ENCODE assay signal across 1 cellular context in the genomic region with DNA sequence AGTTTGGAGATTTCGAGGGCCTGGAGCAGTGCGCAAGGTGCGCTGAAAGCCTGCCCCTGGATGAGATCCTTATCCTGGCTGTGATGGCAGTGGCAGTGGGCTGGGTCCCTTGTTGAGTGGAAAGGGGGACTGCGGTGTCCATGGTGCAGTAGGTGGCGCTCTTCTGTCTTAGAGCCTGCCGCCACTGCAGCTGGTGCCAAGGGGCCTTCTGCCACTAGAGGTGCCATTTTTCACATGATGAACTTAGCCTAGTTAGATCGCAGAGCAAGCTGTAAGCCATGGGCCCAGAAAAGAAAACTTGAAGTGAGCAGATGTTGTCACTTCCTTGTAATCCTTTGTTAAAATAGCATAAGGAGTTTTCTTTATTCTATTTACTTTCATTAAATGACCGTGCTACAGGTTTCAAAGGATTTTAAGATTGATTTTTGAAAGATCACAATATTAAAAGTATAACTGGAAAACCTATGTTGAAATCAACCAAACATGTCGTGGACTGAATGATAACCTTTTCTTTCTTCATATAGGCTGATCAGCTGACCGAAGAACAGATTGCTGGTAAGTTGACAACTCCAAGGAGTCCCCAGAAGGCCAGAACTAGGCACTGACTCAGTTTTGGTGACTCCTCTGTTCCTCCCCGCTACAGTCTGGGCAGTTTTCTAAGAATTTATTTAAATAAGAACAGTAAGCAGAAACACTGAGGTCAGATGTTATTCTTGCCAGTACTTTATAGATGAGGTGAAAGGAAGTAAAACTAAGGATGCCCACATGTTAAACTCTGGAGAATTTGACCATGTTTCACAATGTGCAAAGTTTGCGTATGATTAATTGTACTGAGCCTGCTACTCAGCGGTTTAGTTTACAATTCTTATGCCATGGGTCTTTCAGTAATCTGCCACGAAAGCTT.
TF ChIP-seq lines count a peak whose summit lies in the region.

No MANE protein-coding gene starts in this region.

TF ChIP-seq in HepG2, 621 proteins besides CTCF, POLR2A, EP300 and RAD21 (continued from another document and continues in another):
- TF ChIP-seq, protein P1, sequence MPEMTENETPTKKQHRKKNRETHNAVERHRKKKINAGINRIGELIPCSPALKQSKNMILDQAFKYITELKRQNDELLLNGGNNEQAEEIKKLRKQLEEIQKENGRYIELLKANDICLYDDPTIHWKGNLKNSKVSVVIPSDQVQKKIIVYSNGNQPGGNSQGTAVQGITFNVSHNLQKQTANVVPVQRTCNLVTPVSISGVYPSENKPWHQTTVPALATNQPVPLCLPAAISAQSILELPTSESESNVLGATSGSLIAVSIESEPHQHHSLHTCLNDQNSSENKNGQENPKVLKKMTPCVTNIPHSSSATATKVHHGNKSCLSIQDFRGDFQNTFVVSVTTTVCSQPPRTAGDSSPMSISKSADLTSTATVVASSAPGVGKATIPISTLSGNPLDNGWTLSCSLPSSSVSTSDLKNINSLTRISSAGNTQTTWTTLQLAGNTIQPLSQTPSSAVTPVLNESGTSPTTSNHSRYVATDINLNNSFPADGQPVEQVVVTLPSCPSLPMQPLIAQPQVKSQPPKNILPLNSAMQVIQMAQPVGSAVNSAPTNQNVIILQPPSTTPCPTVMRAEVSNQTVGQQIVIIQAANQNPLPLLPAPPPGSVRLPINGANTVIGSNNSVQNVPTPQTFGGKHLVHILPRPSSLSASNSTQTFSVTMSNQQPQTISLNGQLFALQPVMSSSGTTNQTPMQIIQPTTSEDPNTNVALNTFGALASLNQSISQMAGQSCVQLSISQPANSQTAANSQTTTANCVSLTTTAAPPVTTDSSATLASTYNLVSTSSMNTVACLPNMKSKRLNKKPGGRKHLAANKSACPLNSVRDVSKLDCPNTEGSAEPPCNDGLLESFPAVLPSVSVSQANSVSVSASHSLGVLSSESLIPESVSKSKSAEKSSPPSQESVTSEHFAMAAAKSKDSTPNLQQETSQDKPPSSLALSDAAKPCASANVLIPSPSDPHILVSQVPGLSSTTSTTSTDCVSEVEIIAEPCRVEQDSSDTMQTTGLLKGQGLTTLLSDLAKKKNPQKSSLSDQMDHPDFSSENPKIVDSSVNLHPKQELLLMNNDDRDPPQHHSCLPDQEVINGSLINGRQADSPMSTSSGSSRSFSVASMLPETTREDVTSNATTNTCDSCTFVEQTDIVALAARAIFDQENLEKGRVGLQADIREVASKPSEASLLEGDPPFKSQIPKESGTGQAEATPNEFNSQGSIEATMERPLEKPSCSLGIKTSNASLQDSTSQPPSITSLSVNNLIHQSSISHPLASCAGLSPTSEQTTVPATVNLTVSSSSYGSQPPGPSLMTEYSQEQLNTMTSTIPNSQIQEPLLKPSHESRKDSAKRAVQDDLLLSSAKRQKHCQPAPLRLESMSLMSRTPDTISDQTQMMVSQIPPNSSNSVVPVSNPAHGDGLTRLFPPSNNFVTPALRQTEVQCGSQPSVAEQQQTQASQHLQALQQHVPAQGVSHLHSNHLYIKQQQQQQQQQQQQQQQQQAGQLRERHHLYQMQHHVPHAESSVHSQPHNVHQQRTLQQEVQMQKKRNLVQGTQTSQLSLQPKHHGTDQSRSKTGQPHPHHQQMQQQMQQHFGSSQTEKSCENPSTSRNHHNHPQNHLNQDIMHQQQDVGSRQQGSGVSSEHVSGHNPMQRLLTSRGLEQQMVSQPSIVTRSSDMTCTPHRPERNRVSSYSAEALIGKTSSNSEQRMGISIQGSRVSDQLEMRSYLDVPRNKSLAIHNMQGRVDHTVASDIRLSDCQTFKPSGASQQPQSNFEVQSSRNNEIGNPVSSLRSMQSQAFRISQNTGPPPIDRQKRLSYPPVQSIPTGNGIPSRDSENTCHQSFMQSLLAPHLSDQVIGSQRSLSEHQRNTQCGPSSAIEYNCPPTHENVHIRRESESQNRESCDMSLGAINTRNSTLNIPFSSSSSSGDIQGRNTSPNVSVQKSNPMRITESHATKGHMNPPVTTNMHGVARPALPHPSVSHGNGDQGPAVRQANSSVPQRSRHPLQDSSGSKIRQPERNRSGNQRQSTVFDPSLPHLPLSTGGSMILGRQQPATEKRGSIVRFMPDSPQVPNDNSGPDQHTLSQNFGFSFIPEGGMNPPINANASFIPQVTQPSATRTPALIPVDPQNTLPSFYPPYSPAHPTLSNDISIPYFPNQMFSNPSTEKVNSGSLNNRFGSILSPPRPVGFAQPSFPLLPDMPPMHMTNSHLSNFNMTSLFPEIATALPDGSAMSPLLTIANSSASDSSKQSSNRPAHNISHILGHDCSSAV (CRISPR knock-in tag; IDR thresholded peaks at IDR 0.05; ENCODE audit: borderline replicate concordance), result no peak
- TF ChIP-seq CAMTA2 (CRISPR knock-in tag; IDR thresholded peaks at IDR 0.05; ENCODE audit: borderline replicate concordance), result no peak
- no peak for TF ChIP-seq FLYWCH1 (CRISPR knock-in tag; IDR thresholded peaks at IDR 0.05)
- no peak for TF ChIP-seq KAT2B (IDR thresholded peaks at IDR 0.05; ENCODE audit: borderline replicate concordance, low read depth, low read length)
- TF ChIP-seq GTF3A (CRISPR knock-in tag; conservative IDR thresholded peaks at IDR 0.05), result no peak
- no peak for TF ChIP-seq ZBTB20 (CRISPR knock-in tag; IDR thresholded peaks at IDR 0.05; ENCODE audit: borderline replicate concordance, low read depth)
- 0 out of 2 replicates have a peak, but pooled peaks have one; percentile 34 for TF ChIP-seq ZNF512B (CRISPR knock-in tag; IDR thresholded peaks at IDR 0.05; ENCODE audit: borderline replicate concordance)
- no peak for TF ChIP-seq ZNF607 (CRISPR knock-in tag; IDR thresholded peaks at IDR 0.05; ENCODE audit: borderline replicate concordance)
- TF ChIP-seq ZNF260 (CRISPR knock-in tag; IDR thresholded peaks at IDR 0.05; ENCODE audit: borderline replicate concordance, low read depth), result no peak
- TF ChIP-seq ZNF317 (CRISPR knock-in tag; IDR thresholded peaks at IDR 0.05), result no peak
- TF ChIP-seq ZSCAN25 (CRISPR knock-in tag; IDR thresholded peaks at IDR 0.05), result no peak
- no peak for TF ChIP-seq ZKSCAN8 (CRISPR knock-in tag; IDR thresholded peaks at IDR 0.05; ENCODE audit: borderline replicate concordance)
- TF ChIP-seq FOXA1 (IDR thresholded peaks at IDR 0.05), result no peak
- no peak for TF ChIP-seq FOXA1 (CRISPR knock-in tag; IDR thresholded peaks at IDR 0.05)
- no peak for TF ChIP-seq SIX4 (CRISPR knock-in tag; IDR thresholded peaks at IDR 0.05)
- TF ChIP-seq, protein P2, sequence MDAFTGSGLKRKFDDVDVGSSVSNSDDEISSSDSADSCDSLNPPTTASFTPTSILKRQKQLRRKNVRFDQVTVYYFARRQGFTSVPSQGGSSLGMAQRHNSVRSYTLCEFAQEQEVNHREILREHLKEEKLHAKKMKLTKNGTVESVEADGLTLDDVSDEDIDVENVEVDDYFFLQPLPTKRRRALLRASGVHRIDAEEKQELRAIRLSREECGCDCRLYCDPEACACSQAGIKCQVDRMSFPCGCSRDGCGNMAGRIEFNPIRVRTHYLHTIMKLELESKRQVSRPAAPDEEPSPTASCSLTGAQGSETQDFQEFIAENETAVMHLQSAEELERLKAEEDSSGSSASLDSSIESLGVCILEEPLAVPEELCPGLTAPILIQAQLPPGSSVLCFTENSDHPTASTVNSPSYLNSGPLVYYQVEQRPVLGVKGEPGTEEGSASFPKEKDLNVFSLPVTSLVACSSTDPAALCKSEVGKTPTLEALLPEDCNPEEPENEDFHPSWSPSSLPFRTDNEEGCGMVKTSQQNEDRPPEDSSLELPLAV (CRISPR knock-in tag; conservative IDR thresholded peaks at IDR 0.05; ENCODE audit: low read depth), result no peak
- TF ChIP-seq NPAS2 (CRISPR knock-in tag; IDR thresholded peaks at IDR 0.05; ENCODE audit: borderline replicate concordance), result no peak
- TF ChIP-seq MXI1 (IDR thresholded peaks at IDR 0.05; ENCODE audit: borderline replicate concordance, low read depth, low read length), result peak; percentile 71; the same call in 1 of the 3 replicates
- TF ChIP-seq U2AF1 (optimal IDR thresholded peaks at IDR 0.05; ENCODE audit: low read depth, low read length), result no peak
- TF ChIP-seq ZBTB38 (CRISPR knock-in tag; IDR thresholded peaks at IDR 0.05), result peak; percentile 47; the same call in 1 of the 2 replicates
- no peak for TF ChIP-seq NFIC (IDR thresholded peaks at IDR 0.05; ENCODE audit: low read length)
- no peak for TF ChIP-seq ZEB1 (IDR thresholded peaks at IDR 0.05; ENCODE audit: insufficient replicate concordance, low read depth)
- TF ChIP-seq, protein P3, sequence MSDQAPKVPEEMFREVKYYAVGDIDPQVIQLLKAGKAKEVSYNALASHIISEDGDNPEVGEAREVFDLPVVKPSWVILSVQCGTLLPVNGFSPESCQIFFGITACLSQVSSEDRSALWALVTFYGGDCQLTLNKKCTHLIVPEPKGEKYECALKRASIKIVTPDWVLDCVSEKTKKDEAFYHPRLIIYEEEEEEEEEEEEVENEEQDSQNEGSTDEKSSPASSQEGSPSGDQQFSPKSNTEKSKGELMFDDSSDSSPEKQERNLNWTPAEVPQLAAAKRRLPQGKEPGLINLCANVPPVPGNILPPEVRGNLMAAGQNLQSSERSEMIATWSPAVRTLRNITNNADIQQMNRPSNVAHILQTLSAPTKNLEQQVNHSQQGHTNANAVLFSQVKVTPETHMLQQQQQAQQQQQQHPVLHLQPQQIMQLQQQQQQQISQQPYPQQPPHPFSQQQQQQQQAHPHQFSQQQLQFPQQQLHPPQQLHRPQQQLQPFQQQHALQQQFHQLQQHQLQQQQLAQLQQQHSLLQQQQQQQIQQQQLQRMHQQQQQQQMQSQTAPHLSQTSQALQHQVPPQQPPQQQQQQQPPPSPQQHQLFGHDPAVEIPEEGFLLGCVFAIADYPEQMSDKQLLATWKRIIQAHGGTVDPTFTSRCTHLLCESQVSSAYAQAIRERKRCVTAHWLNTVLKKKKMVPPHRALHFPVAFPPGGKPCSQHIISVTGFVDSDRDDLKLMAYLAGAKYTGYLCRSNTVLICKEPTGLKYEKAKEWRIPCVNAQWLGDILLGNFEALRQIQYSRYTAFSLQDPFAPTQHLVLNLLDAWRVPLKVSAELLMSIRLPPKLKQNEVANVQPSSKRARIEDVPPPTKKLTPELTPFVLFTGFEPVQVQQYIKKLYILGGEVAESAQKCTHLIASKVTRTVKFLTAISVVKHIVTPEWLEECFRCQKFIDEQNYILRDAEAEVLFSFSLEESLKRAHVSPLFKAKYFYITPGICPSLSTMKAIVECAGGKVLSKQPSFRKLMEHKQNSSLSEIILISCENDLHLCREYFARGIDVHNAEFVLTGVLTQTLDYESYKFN (CRISPR knock-in tag; conservative IDR thresholded peaks at IDR 0.05), result no peak
- TF ChIP-seq ZSCAN22 (CRISPR knock-in tag; IDR thresholded peaks at IDR 0.05), result no peak
- no peak for TF ChIP-seq SNAPC2 (CRISPR knock-in tag; IDR thresholded peaks at IDR 0.05)
- no peak for TF ChIP-seq ASH2L (IDR thresholded peaks at IDR 0.05; ENCODE audit: insufficient read length, low read depth, low read length)
- TF ChIP-seq SYNCRIP (IDR thresholded peaks at IDR 0.05; ENCODE audit: insufficient read depth, low read depth, low read length), result no peak
- TF ChIP-seq SRY (CRISPR knock-in tag; IDR thresholded peaks at IDR 0.05), result no peak
- TF ChIP-seq PHF5A (CRISPR knock-in tag; IDR thresholded peaks at IDR 0.05; ENCODE audit: low read depth, unreplicated experiment), result no peak
- no peak for TF ChIP-seq ARNT (IDR thresholded peaks at IDR 0.05)
- peak; percentile 75 for TF ChIP-seq SAP130 (CRISPR knock-in tag; IDR thresholded peaks at IDR 0.05; ENCODE audit: low read depth)
- no peak for TF ChIP-seq FOSL1 (CRISPR knock-in tag; IDR thresholded peaks at IDR 0.05; ENCODE audit: borderline replicate concordance)
- TF ChIP-seq RFX5 (IDR thresholded peaks at IDR 0.05; ENCODE audit: low read depth, low read length), result no peak
- no peak for TF ChIP-seq SP2 (CRISPR knock-in tag; IDR thresholded peaks at IDR 0.05)
- TF ChIP-seq DBP (CRISPR knock-in tag; IDR thresholded peaks at IDR 0.05; ENCODE audit: not compliant biosample characterization), result no peak
- TF ChIP-seq SKIL (CRISPR knock-in tag; IDR thresholded peaks at IDR 0.05; ENCODE audit: borderline replicate concordance), result no peak
